In the genomic region with DNA sequence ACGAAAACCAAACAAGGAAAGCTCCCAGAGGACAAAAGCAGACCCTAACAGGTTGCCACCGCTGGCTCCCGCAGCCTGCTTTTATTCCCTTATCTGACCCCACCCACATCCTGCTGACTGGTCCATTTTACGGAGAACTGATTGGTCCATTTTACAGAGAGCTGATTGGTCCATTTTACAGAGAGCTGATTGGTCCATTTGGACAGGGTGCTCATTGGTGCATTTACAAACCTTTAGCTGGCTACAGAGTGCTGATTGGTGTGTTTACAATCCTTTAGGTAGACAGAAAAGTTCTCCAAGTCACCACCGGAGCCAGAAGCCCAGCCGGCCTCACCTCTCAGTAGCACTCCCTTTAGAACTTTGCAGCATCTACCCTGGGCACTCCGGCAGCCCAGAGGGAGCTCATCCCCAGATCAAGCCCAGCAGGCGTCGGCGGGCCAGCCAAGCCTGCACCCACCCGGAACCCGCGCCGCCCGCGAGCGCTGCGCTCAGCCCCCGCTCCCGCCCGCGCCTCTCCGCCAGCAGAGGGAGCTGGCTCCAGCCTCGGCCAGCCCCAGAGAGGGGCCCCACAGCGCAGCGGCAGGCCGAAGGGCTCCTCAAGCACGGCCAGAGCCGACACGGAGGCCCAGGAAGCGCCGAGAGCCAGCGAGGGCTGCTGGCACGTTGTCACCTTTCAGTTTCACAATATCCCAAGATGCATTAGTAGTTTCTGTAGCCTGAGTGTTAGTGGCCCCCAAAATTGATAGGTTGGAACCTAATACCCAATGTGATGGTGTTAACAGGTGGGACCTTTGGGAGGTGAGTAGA, we compare ENCODE assay signal across 9 cellular contexts. TPM values are rescaled to one million over a fixed set of nuclear protein-coding genes. Genes with fewer than 3 reads are reported as not detected.
DNase-seq lines count a peak whose midpoint lies in the region; ATAC-seq and TF ChIP-seq lines count a peak whose summit lies in the region.
"Had no signal": no experiment of that assay in that cellular context is flagged by ENCODE, and none has a peak within 500 bp of the region (broad histone marks: within the 10 kb centered on the region; RNA-seq: fewer than 3 reads in every experiment).

No MANE protein-coding gene starts in this region.

- H3K36me3 ChIP-seq in CD8-positive, alpha-beta memory T cell (ENCODE audit: insufficient read depth, low read length), result no peaks in the 10 kb centered on the region
- H3K36me3 ChIP-seq in psoas muscle (ENCODE audit: insufficient read depth in 1 of 2, low read depth in 1 of 2), result no peaks in the 10 kb centered on the region

- no peaks in the 10 kb centered on the region for H3K36me3 Mint-ChIP-seq in CD8-positive, alpha-beta memory T cell

- intact Hi-C loops in psoas muscle (cut with DNase I), result loop anchor here in 1 of 2 donors (10.0 kb wide), 1 partner anchor 265 kb away; no protein-coding TSS in a partner anchor

- POLR2A ChIA-PET in CD8-positive, alpha-beta memory T cell (lab: Charles Lee), result no interaction called here

- H3K4me1 ChIP-seq in CD8-positive, alpha-beta memory T cell (ENCODE audit: insufficient read depth, low read length), result peaks cover 9% of the 10 kb centered on the region
- no peaks in the 10 kb centered on the region for H3K4me1 ChIP-seq in psoas muscle

- H3K4me1 Mint-ChIP-seq in CD8-positive, alpha-beta memory T cell, result peaks cover 16 to 30% (median 18%) of the 10 kb centered on the region in 3 donors

- peak overlapping the region; percentile 38 for H3K4me3 ChIP-seq in CD8-positive, alpha-beta memory T cell (ENCODE audit: low read length)
- H3K4me3 ChIP-seq in fibroblast of pulmonary artery (replicated peaks; ENCODE audit: low read depth, low read length) (no peak overlapping the region), psoas muscle (peak overlapping the region; percentile 21)

- ATAC-seq in GM21528 (IDR thresholded peaks at IDR 0.05; ENCODE audit: low FRiP score, unreplicated experiment) (peak; percentile 63), psoas muscle (peak; percentile 48 to 77 (median 71)), HG02623 (IDR thresholded peaks at IDR 0.05; ENCODE audit: unreplicated experiment) (no peak)

- peak; percentile 33 for TF ChIP-seq CTCF in fibroblast of pulmonary artery (IDR thresholded peaks at IDR 0.05; ENCODE audit: low read length, missing control alignments)
- peak; percentile 51 for TF ChIP-seq CTCF in psoas muscle (IDR thresholded peaks at IDR 0.05)

- H3K4me3 Mint-ChIP-seq in CD8-positive, alpha-beta memory T cell, result peak overlapping the region; percentile 60 to 81 (median 72)

- CTCF ChIA-PET in CD8-positive, alpha-beta memory T cell (lab: Charles Lee), result interaction anchor here (0.7 to 4.7 kb wide), 32 partner anchors 10 to 939 kb away, joined by 3 to 37 read pairs (median 4); no protein-coding TSS in a partner anchor

- H3K27me3 ChIP-seq in CD8-positive, alpha-beta memory T cell (ENCODE audit: insufficient read depth, low read length, poor library complexity, severe bottlenecking), result no peaks in the 10 kb centered on the region
- H3K27me3 ChIP-seq in psoas muscle (ENCODE audit: insufficient read depth in 3 of 3, low read length in 2 of 3), result peaks cover 0 to 45% (median 15%) of the 10 kb centered on the region in 3 donors

- peaks cover 0 to 9% of the 10 kb centered on the region in 2 donors for H3K27me3 Mint-ChIP-seq in CD8-positive, alpha-beta memory T cell

- DNase-seq in CD8-positive, alpha-beta memory T cell, result peak; percentile 43 to 69 (median 67)
- DNase-seq in NAMALWA (ENCODE audit: low spot score), result peak; percentile 52
- peak; percentile 27 for DNase-seq in activated T-cell treated with anti-CD3 and anti-CD28 coated beads for 24 hours (ENCODE audit: low read depth)
- peak; percentile 56 for DNase-seq in fibroblast of pulmonary artery (ENCODE audit: low read depth)
- DNase-seq in psoas muscle, result peak; percentile 52 to 66
- no peak for DNase-seq in NCI-H1694 treated with DMSO at 0.1 percent for 48 hours (lab: John Stamatoyannopoulos, UW)

- no peaks in the 10 kb centered on the region for H3K9me3 Mint-ChIP-seq in CD8-positive, alpha-beta memory T cell

- no peak overlapping the region for H3K27ac ChIP-seq in CD8-positive, alpha-beta memory T cell (ENCODE audit: low read depth, low read length)
- H3K27ac ChIP-seq in psoas muscle, result no peak overlapping the region
- H3K27ac ChIP-seq: skin epidermis had no signal

- WGBS in psoas muscle, 3 donors, result 16 to 22% (median 20%) methylated on average over 30 to 34 of the region's 34 CpGs

- no peaks in the 10 kb centered on the region for H3K9me3 ChIP-seq in CD8-positive, alpha-beta memory T cell (ENCODE audit: low read length)
- H3K9me3 ChIP-seq in psoas muscle, result no peaks in the 10 kb centered on the region

- peak overlapping the region in 7 of 8 donors; percentile 11 to 90 (median 60) for H3K27ac Mint-ChIP-seq in CD8-positive, alpha-beta memory T cell

RNA-seq across cellular contexts. Expression of a gene that starts 35.3 kb away (rescaled TPM):
- 100 to 1,000 TPM; 109 to 110 TPM for total RNA-seq in CD8-positive, alpha-beta memory T cell
- 68.1 TPM for polyA plus RNA-seq in CD8-positive, alpha-beta memory T cell
- 10 to 100 TPM; 24.9 to 37.2 (median 33.1) TPM for total RNA-seq in psoas muscle
- 10 to 100 TPM; 24.2 to 92.4 (median 52.3) TPM for polyA plus RNA-seq in psoas muscle
